In genomic region chr6:30884521-30885480, GRCh38 we compare ENCODE assay signal across 8 cellular contexts. TPM values are rescaled to one million over a fixed set of nuclear protein-coding genes. Genes with fewer than 3 reads are reported as not detected.
DNase-seq lines count a peak whose midpoint lies in the region; ATAC-seq and TF ChIP-seq lines count a peak whose summit lies in the region.

No MANE protein-coding gene starts in this region.

- POLR2A ChIA-PET in HEK293 (lab: Yijun Ruan, JAX), result interaction anchor here (0.5 to 2.9 kb wide), 20 partner anchors 11 to 270 kb away, joined by 3 to 24 read pairs (median 4); partner anchors contain the start of genes FLOT1, GTF2H4, IER3 and MDC1

- H3K36me3 ChIP-seq in HEK293 (ENCODE audit: control insufficient read depth in 2 of 2, insufficient read depth in 1 of 2, low read length in 2 of 2), result peaks cover 0 to 13% of the 10 kb centered on the region in 2 experiments; a peak in 1 of 3 replicates

- in situ Hi-C loops in KBM-7 (cut with MboI; ENCODE audit: low pct_unique_long_range_greater_than_20kb, low sequenced_read_pairs), result no loop called here

- H3K4me1 ChIP-seq in HEK293 (ENCODE audit: control insufficient read depth, insufficient read depth, low read length), result peaks cover 35% of the 10 kb centered on the region

- H3K9me3 ChIP-seq in HEK293 (ENCODE audit: control insufficient read depth, insufficient read depth, low read depth, low read length), result no peaks in the 10 kb centered on the region

- peak; percentile 47 for ATAC-seq in left lobe of liver
- ATAC-seq in GM18858 (IDR thresholded peaks at IDR 0.05; ENCODE audit: unreplicated experiment), result no peak

- CTCF ChIA-PET in HEK293 (lab: Yijun Ruan, JAX), result interaction anchor here (0.6 to 14.8 kb wide), 11 partner anchors 17 to 213 kb away, joined by 3 to 332 read pairs (median 3); no protein-coding TSS in a partner anchor

- DNase-seq in T-helper 2 cell (peak in 4 of 5 experiments; percentile 13 to 18 (median 16)), choroid plexus epithelial cell (ENCODE audit: low read depth) (peak; percentile 59), left lobe of liver (ENCODE audit: low spot score) (peak; percentile 45), KBM-7 (no peak)
- DNase-seq in stimulated activated CD4-positive, alpha-beta T cell treated with anti-CD3 and anti-CD28 coated beads, Interleukin-4, amount 100 ng/mL, for 1 hour, result peak; percentile 40

- no peak for TF ChIP-seq CTCF in C4-2B (conservative IDR thresholded peaks at IDR 0.05)
- TF ChIP-seq CTCF in HEK293 (tag by site-specific recombination; IDR thresholded peaks at IDR 0.05), result peak; percentile 41; the same call in 1 of the 2 replicates
- no peak for TF ChIP-seq CTCF in choroid plexus epithelial cell (conservative IDR thresholded peaks at IDR 0.05; ENCODE audit: low read depth, low read length)

- H3K4me3 ChIP-seq in HEK293 (ENCODE audit: low read depth, low read length) (peak overlapping the region; percentile 47), choroid plexus epithelial cell (ENCODE audit: low read depth, low read length) (peak overlapping the region; percentile 72)

- H3K27ac ChIP-seq in C4-2B (peak overlapping the region; percentile 94), HEK293 (ENCODE audit: extremely low read depth, low read depth, low read length) (peak overlapping the region; percentile 69; the same call in 1 of the 2 replicates)

TF ChIP-seq in HEK293, 187 proteins besides CTCF, POLR2A, EP300 and RAD21 (continues in another document):
- TF ChIP-seq ZBTB21 (tag by site-specific recombination; IDR thresholded peaks at IDR 0.05), result no peak
- peak; percentile 64 for TF ChIP-seq ZNF335 (tag by site-specific recombination; conservative IDR thresholded peaks at IDR 0.05)
- no peak for TF ChIP-seq ZNF830 (tag by site-specific recombination; IDR thresholded peaks at IDR 0.05; ENCODE audit: low read depth)
- TF ChIP-seq ZNF138 (tag by site-specific recombination; IDR thresholded peaks at IDR 0.05; ENCODE audit: borderline replicate concordance), result no peak
- peak; percentile 53 for TF ChIP-seq ZFHX2 (tag by site-specific recombination; conservative IDR thresholded peaks at IDR 0.05)
- TF ChIP-seq YY2 (tag by site-specific recombination; IDR thresholded peaks at IDR 0.05), result no peak
- TF ChIP-seq ZBTB26 (tag by site-specific recombination; optimal IDR thresholded peaks at IDR 0.05), result peak; percentile 18
- TF ChIP-seq ZNF248 (tag by site-specific recombination; IDR thresholded peaks at IDR 0.05), result no peak
- TF ChIP-seq PRDM1 (tag by site-specific recombination; IDR thresholded peaks at IDR 0.05), result peak; percentile 56; the same call in 1 of the 2 replicates
- TF ChIP-seq SP3 (tag by site-specific recombination; IDR thresholded peaks at IDR 0.05), result peak; percentile 37; the same call in 1 of the 2 replicates
- peak; percentile 67 for TF ChIP-seq HIC1 (tag by site-specific recombination; IDR thresholded peaks at IDR 0.05)
- TF ChIP-seq KLF9 (tag by site-specific recombination; IDR thresholded peaks at IDR 0.05; ENCODE audit: low read depth), result no peak; the same call in 1 of the 2 replicates
- TF ChIP-seq, protein P1, sequence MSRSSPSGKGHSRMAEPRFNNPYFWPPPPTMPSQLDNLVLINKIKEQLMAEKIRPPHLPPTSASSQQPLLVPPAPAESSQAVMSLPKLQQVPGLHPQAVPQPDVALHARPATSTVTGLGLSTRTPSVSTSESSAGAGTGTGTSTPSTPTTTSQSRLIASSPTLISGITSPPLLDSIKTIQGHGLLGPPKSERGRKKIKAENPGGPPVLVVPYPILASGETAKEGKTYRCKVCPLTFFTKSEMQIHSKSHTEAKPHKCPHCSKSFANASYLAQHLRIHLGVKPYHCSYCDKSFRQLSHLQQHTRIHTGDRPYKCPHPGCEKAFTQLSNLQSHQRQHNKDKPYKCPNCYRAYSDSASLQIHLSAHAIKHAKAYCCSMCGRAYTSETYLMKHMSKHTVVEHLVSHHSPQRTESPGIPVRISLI (tag by site-specific recombination; IDR thresholded peaks at IDR 0.05), result no peak
- TF ChIP-seq KLF1 (tag by site-specific recombination; IDR thresholded peaks at IDR 0.05), result no peak
- TF ChIP-seq ZNF473 (tag by site-specific recombination; IDR thresholded peaks at IDR 0.05), result no peak
- no peak for TF ChIP-seq ZNF211 (tag by site-specific recombination; IDR thresholded peaks at IDR 0.05; ENCODE audit: low read depth)
- TF ChIP-seq ZBTB17 (tag by site-specific recombination; IDR thresholded peaks at IDR 0.05), result peak; percentile 15; the same call in 1 of the 2 replicates
- TF ChIP-seq TCF7L2 (IDR thresholded peaks at IDR 0.05; ENCODE audit: borderline replicate concordance, low read depth, low read length), result no peak
- no peak; the same call in 1 of the 2 replicates for TF ChIP-seq ZBTB7A (tag by site-specific recombination; IDR thresholded peaks at IDR 0.05; ENCODE audit: low read depth)
- TF ChIP-seq ZNF140 (tag by site-specific recombination; IDR thresholded peaks at IDR 0.05), result no peak
- 0 out of 2 replicates have a peak, but pooled peaks have one; percentile 1 for TF ChIP-seq ZXDB (tag by site-specific recombination; IDR thresholded peaks at IDR 0.05)
- peak; percentile 75 for TF ChIP-seq GLIS2 (tag by site-specific recombination; IDR thresholded peaks at IDR 0.05)
- TF ChIP-seq ZNF768 (tag by site-specific recombination; IDR thresholded peaks at IDR 0.05), result no peak
- no peak for TF ChIP-seq RBAK (tag by site-specific recombination; IDR thresholded peaks at IDR 0.05)
- TF ChIP-seq, protein P2, sequence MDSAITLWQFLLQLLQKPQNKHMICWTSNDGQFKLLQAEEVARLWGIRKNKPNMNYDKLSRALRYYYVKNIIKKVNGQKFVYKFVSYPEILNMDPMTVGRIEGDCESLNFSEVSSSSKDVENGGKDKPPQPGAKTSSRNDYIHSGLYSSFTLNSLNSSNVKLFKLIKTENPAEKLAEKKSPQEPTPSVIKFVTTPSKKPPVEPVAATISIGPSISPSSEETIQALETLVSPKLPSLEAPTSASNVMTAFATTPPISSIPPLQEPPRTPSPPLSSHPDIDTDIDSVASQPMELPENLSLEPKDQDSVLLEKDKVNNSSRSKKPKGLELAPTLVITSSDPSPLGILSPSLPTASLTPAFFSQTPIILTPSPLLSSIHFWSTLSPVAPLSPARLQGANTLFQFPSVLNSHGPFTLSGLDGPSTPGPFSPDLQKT (IDR thresholded peaks at IDR 0.05; ENCODE audit: borderline replicate concordance, low read depth, low read length), result no peak
- 0 out of 2 replicates have a peak, but pooled peaks have one; percentile 37 for TF ChIP-seq ZNF501 (tag by site-specific recombination; IDR thresholded peaks at IDR 0.05)
- TF ChIP-seq, protein P3, sequence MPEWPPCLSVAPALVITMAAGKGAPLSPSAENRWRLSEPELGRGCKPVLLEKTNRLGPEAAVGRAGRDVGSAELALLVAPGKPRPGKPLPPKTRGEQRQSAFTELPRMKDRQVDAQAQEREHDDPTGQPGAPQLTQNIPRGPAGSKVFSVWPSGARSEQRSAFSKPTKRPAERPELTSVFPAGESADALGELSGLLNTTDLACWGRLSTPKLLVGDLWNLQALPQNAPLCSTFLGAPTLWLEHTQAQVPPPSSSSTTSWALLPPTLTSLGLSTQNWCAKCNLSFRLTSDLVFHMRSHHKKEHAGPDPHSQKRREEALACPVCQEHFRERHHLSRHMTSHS (tag by site-specific recombination; IDR thresholded peaks at IDR 0.05), result no peak
- TF ChIP-seq ZNF341 (tag by site-specific recombination; IDR thresholded peaks at IDR 0.05; ENCODE audit: low read depth), result peak; percentile 84

RNA-seq across cellular contexts. Expression of gene DDR1, which starts 0.5 kb away (rescaled TPM):
- 5.1 TPM for total RNA-seq in left lobe of liver

RNA-seq across cellular contexts. Expression of gene GTF2H4, which starts 23.2 kb away (rescaled TPM):
- total RNA-seq in left lobe of liver, result 21.7 TPM

RNA-seq across cellular contexts. Expression of gene VARS2, which starts 29.2 kb away (rescaled TPM):
- 28.9 TPM for total RNA-seq in left lobe of liver

RNA-seq across cellular contexts. Expression of gene SFTA2, which starts 47.2 kb away (rescaled TPM):
- not detected for total RNA-seq in left lobe of liver

RNA-seq across cellular contexts. Expression of gene MUCL3, which starts 56.0 kb away (rescaled TPM):
- not detected for total RNA-seq in left lobe of liver
